Comparison of ENCODE assay signal across 1 cellular context in the genomic region with DNA sequence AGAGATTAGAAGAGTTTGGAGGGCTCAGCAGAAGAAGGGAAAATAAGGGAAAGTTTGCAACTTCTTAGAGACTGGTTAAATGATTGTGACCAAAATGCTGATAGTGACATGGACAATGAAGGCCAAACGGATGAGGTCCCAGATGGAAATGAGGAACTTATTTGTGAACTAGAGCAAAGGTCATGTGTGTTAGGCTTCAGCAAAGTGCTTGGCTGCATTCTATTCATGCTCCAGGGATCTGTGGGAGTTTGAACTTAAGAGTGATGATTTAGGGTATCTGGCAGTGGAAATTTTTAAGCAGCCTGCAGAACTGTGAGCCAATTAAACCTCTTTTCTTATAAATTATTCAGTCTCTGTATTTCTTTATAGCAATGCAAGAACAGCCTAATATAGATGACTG.
A peak's percentile ranks its signal among the peaks of the same experiment; 100 is the strongest.
TF ChIP-seq lines count a peak whose summit lies in the region.

No MANE protein-coding gene starts in this region.

TF ChIP-seq in HepG2, 621 proteins besides CTCF, POLR2A, EP300 and RAD21 (continued from another document):
- no peak for TF ChIP-seq HNF1A (IDR thresholded peaks at IDR 0.05; ENCODE audit: low read depth)
- 0 out of 2 replicates have a peak, but pooled peaks have one; percentile 16 for TF ChIP-seq HNF1A (CRISPR knock-in tag; IDR thresholded peaks at IDR 0.05; ENCODE audit: borderline replicate concordance)
- TF ChIP-seq RXRB (CRISPR knock-in tag; IDR thresholded peaks at IDR 0.05; ENCODE audit: borderline replicate concordance): peak; percentile 81
- TF ChIP-seq PPARG (CRISPR knock-in tag; conservative IDR thresholded peaks at IDR 0.05): peak; percentile 87
- no peak for TF ChIP-seq TERF1 (CRISPR knock-in tag; IDR thresholded peaks at IDR 0.05)
- TF ChIP-seq MED1 (CRISPR knock-in tag; IDR thresholded peaks at IDR 0.05): 0 out of 2 replicates have a peak, but pooled peaks have one; percentile 21
- TF ChIP-seq NFE2 (CRISPR knock-in tag; IDR thresholded peaks at IDR 0.05): no peak
- no peak for TF ChIP-seq BRCA1 (CRISPR knock-in tag; IDR thresholded peaks at IDR 0.05)
- no peak for TF ChIP-seq CCAR2 (optimal IDR thresholded peaks at IDR 0.05; ENCODE audit: low read depth, low read length)
- no peak for TF ChIP-seq ISL2 (CRISPR knock-in tag; IDR thresholded peaks at IDR 0.05)
- TF ChIP-seq HNF4G (IDR thresholded peaks at IDR 0.05; ENCODE audit: borderline replicate concordance, low read depth, low read length): 0 out of 2 replicates have a peak, but pooled peaks have one; percentile 12
- no peak for TF ChIP-seq HNF4G (CRISPR knock-in tag; IDR thresholded peaks at IDR 0.05; ENCODE audit: borderline replicate concordance, low read depth)
- TF ChIP-seq FOXP4 (CRISPR knock-in tag; IDR thresholded peaks at IDR 0.05): no peak
- TF ChIP-seq, protein P1, sequence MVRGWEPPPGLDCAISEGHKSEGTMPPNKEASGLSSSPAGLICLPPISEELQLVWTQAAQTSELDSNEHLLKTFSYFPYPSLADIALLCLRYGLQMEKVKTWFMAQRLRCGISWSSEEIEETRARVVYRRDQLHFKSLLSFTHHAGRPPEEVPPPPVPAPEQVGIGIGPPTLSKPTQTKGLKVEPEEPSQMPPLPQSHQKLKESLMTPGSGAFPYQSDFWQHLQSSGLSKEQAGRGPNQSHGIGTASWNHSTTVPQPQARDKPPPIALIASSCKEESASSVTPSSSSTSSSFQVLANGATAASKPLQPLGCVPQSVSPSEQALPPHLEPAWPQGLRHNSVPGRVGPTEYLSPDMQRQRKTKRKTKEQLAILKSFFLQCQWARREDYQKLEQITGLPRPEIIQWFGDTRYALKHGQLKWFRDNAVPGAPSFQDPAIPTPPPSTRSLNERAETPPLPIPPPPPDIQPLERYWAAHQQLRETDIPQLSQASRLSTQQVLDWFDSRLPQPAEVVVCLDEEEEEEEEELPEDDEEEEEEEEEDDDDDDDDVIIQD (CRISPR knock-in tag; IDR thresholded peaks at IDR 0.05; ENCODE audit: low read depth): no peak
- TF ChIP-seq HNF4A (CRISPR knock-in tag; IDR thresholded peaks at IDR 0.05): peak; percentile 52; the same call in 1 of the 2 replicates
- TF ChIP-seq ZNF644 (CRISPR knock-in tag; IDR thresholded peaks at IDR 0.05; ENCODE audit: low read depth): peak; percentile 42; the same call in 1 of the 2 replicates
TF ChIP-seq in HepG2: peak in this region for 7.
